28 cellular contexts compared by ENCODE assay signal in genomic region chr7:149627911-149628310, GRCh38.
"Had no signal": no experiment of that assay in that cellular context is flagged by ENCODE, and none has a peak within 500 bp of the region (broad histone marks: within the 10 kb centered on the region; RNA-seq: fewer than 3 reads in every experiment).

No MANE protein-coding gene starts in this region.

- H3K4me3 ChIP-seq: ascending aorta, cardiac muscle cell had no signal

- H3K9me3 ChIP-seq: ascending aorta had no signal

- H3K36me3 ChIP-seq: ascending aorta, cardiac muscle cell had no signal

- DNase-seq: activated CD4-positive, alpha-beta memory T cell treated with anti-CD3 and anti-CD28 coated beads, Interleukin-2, amount 10 ng/mL, durations not matched to agents 7 days and 5 days; activated CD4-positive, alpha-beta T cell treated with anti-CD3 and anti-CD28 coated beads for 1 hour; activated CD4-positive, alpha-beta T cell treated with anti-CD3 and anti-CD28 coated beads for 36 hours; activated CD4-positive, alpha-beta T cell treated with anti-CD3 and anti-CD28 coated beads for 48 hours; activated CD4-positive, alpha-beta T cell treated with anti-CD3 and anti-CD28 coated beads, Interleukin-2, amount 10 ng/mL, durations not matched to agents 7 days and 5 days; activated CD4-positive, alpha-beta T cell treated with anti-CD3 and anti-CD28 coated beads, Interleukin-2, amount 50 U/mL, for 48 hours; activated CD4-positive, CD25-positive, alpha-beta regulatory T cell; activated CD8-positive, alpha-beta memory T cell treated with anti-CD3 and anti-CD28 coated beads for 24 hours; activated CD8-positive, alpha-beta memory T cell treated with anti-CD3 and anti-CD28 coated beads, Interleukin-2, amount 10 ng/mL, durations not matched to agents 7 days and 5 days; activated CD8-positive, alpha-beta memory T cell treated with anti-CD3 and anti-CD28 coated beads, Interleukin-2, amount 50 U/mL, for 48 hours; activated CD8-positive, alpha-beta T cell treated with anti-CD3 and anti-CD28 coated beads, Interleukin-2, amount 10 ng/mL, durations not matched to agents 7 days and 5 days; activated effector memory CD4-positive, alpha-beta T cell treated with Interleukin-2 at 50 U/mL for 16 hours; activated gamma-delta T cell; activated naive CD4-positive, alpha-beta T cell treated with anti-CD3 and anti-CD28 coated beads, Interleukin-2, amount 10 ng/mL, durations not matched to agents 7 days and 5 days; activated naive CD4-positive, alpha-beta T cell treated with Interleukin-2 at 50 U/mL for 16 hours; activated naive CD8-positive, alpha-beta T cell treated with anti-CD3 and anti-CD28 coated beads, Interleukin-2, amount 10 ng/mL, durations not matched to agents 7 days and 5 days; activated naive CD8-positive, alpha-beta T cell treated with anti-CD3 and anti-CD28 coated beads, Interleukin-2, amount 50 U/mL, for 24 hours; activated T-cell treated with anti-CD3 and anti-CD28 coated beads, Interleukin-2, amount 50 U/mL, for 24 hours; activated T-cell treated with anti-CD3 and anti-CD28 coated beads, Interleukin-2, amount 50 U/mL, for 48 hours; amygdala; anterior cingulate cortex; caudate nucleus; cerebellar nuclear complex; T-helper 2 cell; T-helper 9 cell; WERI-Rb-1 had no signal

- H3K27ac ChIP-seq: ascending aorta, cardiac muscle cell, WERI-Rb-1 had no signal
